1 cellular context compared by ENCODE assay signal in genomic region chr15:63891079-63891762, GRCh38.
TF ChIP-seq lines count a peak whose summit lies in the region.

No MANE protein-coding gene starts in this region.

TF ChIP-seq in HEK293, 187 proteins besides CTCF, POLR2A, EP300 and RAD21 (continued from another document):
- no peak for TF ChIP-seq ZNF580 (tag by site-specific recombination; IDR thresholded peaks at IDR 0.05)
- TF ChIP-seq ZNF600 (tag by site-specific recombination; IDR thresholded peaks at IDR 0.05): 0 out of 2 replicates have a peak, but pooled peaks have one; percentile 20
- TF ChIP-seq ZNF626 (tag by site-specific recombination; IDR thresholded peaks at IDR 0.05): no peak
- TF ChIP-seq ZNF654 (tag by site-specific recombination; IDR thresholded peaks at IDR 0.05; ENCODE audit: low read depth): peak; percentile 54
- no peak for TF ChIP-seq OVOL3 (tag by site-specific recombination; IDR thresholded peaks at IDR 0.05)
- TF ChIP-seq YY2 (tag by site-specific recombination; IDR thresholded peaks at IDR 0.05): no peak
- TF ChIP-seq ZNF174 (tag by site-specific recombination; IDR thresholded peaks at IDR 0.05): no peak
- no peak for TF ChIP-seq SALL2 (tag by site-specific recombination; IDR thresholded peaks at IDR 0.05; ENCODE audit: borderline replicate concordance)
